Comparison of ENCODE assay signal across 11 cellular contexts in genomic region chr17:37743875-37744632, GRCh38. TPM values are rescaled to one million over a fixed set of nuclear protein-coding genes. Genes with fewer than 3 reads are reported as not detected.
DNase-seq lines count a peak whose midpoint lies in the region; ATAC-seq, FAIRE-seq and TF ChIP-seq lines count a peak whose summit lies in the region.
"Had no signal": no experiment of that assay in that cellular context is flagged by ENCODE, and none has a peak within 500 bp of the region (broad histone marks: within the 10 kb centered on the region; RNA-seq: fewer than 3 reads in every experiment).

No MANE protein-coding gene starts in this region.

- TF ChIP-seq CTCF in cardiac muscle cell (IDR thresholded peaks at IDR 0.05; ENCODE audit: low read depth, low read length) (no peak), right atrium auricular region (IDR thresholded peaks at IDR 0.05) (no peak), type B pancreatic cell (conservative IDR thresholded peaks at IDR 0.05) (no peak)

- H3K4me1 ChIP-seq in cardiac muscle cell (ENCODE audit: low read depth) (peaks cover 9% of the 10 kb centered on the region), right atrium auricular region (peaks cover 0 to 37% of the 10 kb centered on the region in 2 donors)

- peak overlapping the region; percentile 88 for H3K4me3 Mint-ChIP-seq in type B pancreatic cell

- H3K27me3 Mint-ChIP-seq in type B pancreatic cell: peaks cover 93% of the 10 kb centered on the region

- H3K9me3 ChIP-seq in cardiac muscle cell (ENCODE audit: low read depth) (no peaks in the 10 kb centered on the region), right atrium auricular region (no peaks in the 10 kb centered on the region)

- peak overlapping the region; percentile 84 for H3K27ac Mint-ChIP-seq in type B pancreatic cell

- H3K27me3 ChIP-seq in cardiac muscle cell: peaks cover 100% of the 10 kb centered on the region
- H3K27me3 ChIP-seq in right atrium auricular region: peaks cover 33 to 60% of the 10 kb centered on the region in 2 donors

- H3K9me3 Mint-ChIP-seq in type B pancreatic cell: no peaks in the 10 kb centered on the region

- H3K36me3 Mint-ChIP-seq in type B pancreatic cell: no peaks in the 10 kb centered on the region

- FAIRE-seq in GM12891 (lab: Jason Lieb, UNC): no peak
- FAIRE-seq: K562 had no signal

- no peak for TF ChIP-seq POLR2A in GM12891 (IDR thresholded peaks at IDR 0.05; ENCODE audit: low read depth, low read length)

- H3K27ac ChIP-seq in cardiac muscle cell: no peak overlapping the region
- H3K27ac ChIP-seq in right atrium auricular region: no peak overlapping the region

- H3K4me1 Mint-ChIP-seq in type B pancreatic cell (ENCODE audit: unreplicated experiment): peaks cover 5% of the 10 kb centered on the region

- ATAC-seq in HG03045 (IDR thresholded peaks at IDR 0.05; ENCODE audit: unreplicated experiment) (no peak), GM18519 (IDR thresholded peaks at IDR 0.05; ENCODE audit: low FRiP score, unreplicated experiment) (no peak)
- ATAC-seq: K562 had no signal

- DNase-seq in cardiac muscle cell (ENCODE audit: low read depth in 1 of 2, low spot score in 1 of 2) (peak in 1 of 2 donors; percentile 47), right atrium auricular region (ENCODE audit: low spot score) (no peak), kidney tubule cell (ENCODE audit: low spot score) (peak; percentile 50), type B pancreatic cell (ENCODE audit: extremely low spot score, unreplicated experiment) (no peak), GM12891 (ENCODE audit: insufficient read length, low spot score) (no peak)
- peak; percentile 33 to 46 for DNase-seq in activated T-cell treated with anti-CD3 and anti-CD28 coated beads, Interleukin-2, amount 50 U/mL, for 48 hours
- DNase-seq: aorta, DMS153 had no signal

- no peaks in the 10 kb centered on the region for H3K36me3 ChIP-seq in cardiac muscle cell
- H3K36me3 ChIP-seq in right atrium auricular region: no peaks in the 10 kb centered on the region

- H3K4me3 ChIP-seq in cardiac muscle cell (peak overlapping the region; percentile 19), right atrium auricular region (peak overlapping the region in 1 of 2 donors; percentile 35)
- H3K4me3 ChIP-seq: K562 had no signal

TF ChIP-seq in GM12891, 5 proteins besides CTCF, POLR2A, EP300 and RAD21:
- TF ChIP-seq TAF1 (IDR thresholded peaks at IDR 0.05; ENCODE audit: low read depth, low read length): no peak

RNA-seq across cellular contexts. Expression of gene HNF1B, which starts 0.8 kb away (rescaled TPM):
- total RNA-seq in cardiac muscle cell: not detected in 2 replicates
- polyA plus RNA-seq in cardiac muscle cell: not detected in 2 replicates
- not detected for total RNA-seq in right atrium auricular region
- 10.6 and 19.0 TPM in 2 replicates for total RNA-seq in type B pancreatic cell (ENCODE audit: low replicate concordance)
- polyA plus RNA-seq in GM12891 (2012; ENCODE audit: low read depth, missing spikeins): 2.9 TPM
- total RNA-seq: aorta, K562 had no signal
- polyA plus RNA-seq: K562 had no signal

Comparison
In these comparisons a context has a peak if more than half of its experiments do, and no peak if none do; other contexts are left out.
1. DNase-seq: peak in activated T-cell treated with anti-CD3 and anti-CD28 coated beads, Interleukin-2, amount 50 U/mL, for 48 hours (2 of 2) and kidney tubule cell (single experiment); none in right atrium auricular region (single experiment), type B pancreatic cell (single experiment) and GM12891 (single experiment).
2. RNA of gene HNF1B, which starts 0.8 kb away (total RNA-seq): 10.6 to 19.0 TPM in type B pancreatic cell; not detected in cardiac muscle cell and not detected in right atrium auricular region; every median in the first group is over 10 times any median in the second.